Comparison of ENCODE assay signal across 1 cellular context in genomic region chr2:3529316-3530025, GRCh38.
A peak's percentile ranks its signal among the peaks of the same experiment; 100 is the strongest.
TF ChIP-seq lines count a peak whose summit lies in the region.

No MANE protein-coding gene starts in this region.

TF ChIP-seq in HepG2, 621 proteins besides CTCF, POLR2A, EP300 and RAD21:
- TF ChIP-seq ZNF496 (CRISPR knock-in tag; IDR thresholded peaks at IDR 0.05; ENCODE audit: insufficient replicate concordance): no peak
- TF ChIP-seq RBM22 (optimal IDR thresholded peaks at IDR 0.05; ENCODE audit: low read length): peak; percentile 42
- TF ChIP-seq AGO2 (optimal IDR thresholded peaks at IDR 0.05; ENCODE audit: low read depth, low read length): peak; percentile 70
- TF ChIP-seq ZNF891 (CRISPR knock-in tag; IDR thresholded peaks at IDR 0.05): no peak
- TF ChIP-seq GPBP1L1 (CRISPR knock-in tag; IDR thresholded peaks at IDR 0.05): no peak
- TF ChIP-seq ZBTB33 (CRISPR knock-in tag; IDR thresholded peaks at IDR 0.05): 0 out of 2 replicates have a peak, but pooled peaks have one; percentile 25
- no peak for TF ChIP-seq ZNF253 (CRISPR knock-in tag; IDR thresholded peaks at IDR 0.05; ENCODE audit: borderline replicate concordance)
